ENCODE assay signal across 8 cellular contexts in genomic region chr3:134364061-134364935, GRCh38. TPM values are rescaled to one million over a fixed set of nuclear protein-coding genes. Genes with fewer than 3 reads are reported as not detected.
A peak's percentile ranks its signal among the peaks of the same experiment; 100 is the strongest.
DNase-seq lines count a peak whose midpoint lies in the region; ATAC-seq and TF ChIP-seq lines count a peak whose summit lies in the region.

No MANE protein-coding gene starts in this region.

- WGBS in esophagus muscularis mucosa = 3% methylated on average over 4 of the region's 37 CpGs
- 0 to 1% methylated on average over 36 to 37 of the region's 37 CpGs for WGBS in tibial nerve, 2 donors

- intact Hi-C loops in activated CD8-positive, alpha-beta T cell treated with anti-CD3 and anti-CD28 coated beads for 36 hours (cut with micrococcal nuclease) = no loop called here
- intact Hi-C loops in esophagus muscularis mucosa (cut with DNase I) = loop anchor here (2.0 kb wide), 1 partner anchor 37 kb away; no protein-coding TSS in a partner anchor

- H3K9me3 ChIP-seq in KOPT-K1 (ENCODE audit: insufficient read depth, low read length, poor library complexity, severe bottlenecking) (no peaks in the 10 kb centered on the region), esophagus muscularis mucosa (no peaks in the 10 kb centered on the region), tibial nerve (no peaks in the 10 kb centered on the region)

- peak overlapping the region; percentile 37 to 54 (median 41) for H3K4me3 ChIP-seq in esophagus muscularis mucosa
- peak overlapping the region; percentile 4 to 40 (median 25) for H3K4me3 ChIP-seq in tibial nerve

- peaks cover 6% of the 10 kb centered on the region for H3K27me3 Mint-ChIP-seq in activated CD8-positive, alpha-beta T cell treated with anti-CD3 and anti-CD28 coated beads for 36 hours

- in situ Hi-C loops in Caki2 (cut with HindIII; ENCODE audit: low pct_unique_long_range_greater_than_20kb, low sequenced_read_pairs) = no loop called here

- POLR2A ChIA-PET in activated CD8-positive, alpha-beta T cell treated with anti-CD3 and anti-CD28 coated beads for 36 hours (lab: Charles Lee) = interaction anchor here (0.7 kb wide), 1 partner anchor 33 kb away, joined by 3 read pairs; no protein-coding TSS in a partner anchor

- no peak for TF ChIP-seq EP300 in esophagus muscularis mucosa (IDR thresholded peaks at IDR 0.05)
- peak; percentile 80 to 92 for TF ChIP-seq EP300 in tibial nerve (IDR thresholded peaks at IDR 0.05)

- no peaks in the 10 kb centered on the region for H3K36me3 ChIP-seq in KOPT-K1 (ENCODE audit: insufficient read depth, low read length)
- H3K36me3 ChIP-seq in esophagus muscularis mucosa = peaks cover 63 to 94% (median 91%) of the 10 kb centered on the region in 4 donors
- peaks cover 0 to 91% (median 21%) of the 10 kb centered on the region in 3 donors for H3K36me3 ChIP-seq in tibial nerve

- H3K4me1 Mint-ChIP-seq in activated CD8-positive, alpha-beta T cell treated with anti-CD3 and anti-CD28 coated beads for 36 hours (ENCODE audit: low read depth) = peaks cover 21% of the 10 kb centered on the region

- no peaks in the 10 kb centered on the region for H3K27me3 ChIP-seq in esophagus muscularis mucosa
- H3K27me3 ChIP-seq in tibial nerve = no peaks in the 10 kb centered on the region

- CTCF ChIA-PET in activated CD8-positive, alpha-beta T cell treated with anti-CD3 and anti-CD28 coated beads for 36 hours (lab: Charles Lee) = interaction anchor here (0.9 to 2.8 kb wide), 11 partner anchors 9 to 165 kb away, joined by 3 to 12 read pairs (median 3); no protein-coding TSS in a partner anchor

- peak overlapping the region; percentile 64 for H3K27ac ChIP-seq in KOPT-K1 (ENCODE audit: low read depth, low read length, poor library complexity, severe bottlenecking)
- H3K27ac ChIP-seq in esophagus muscularis mucosa (replicated peaks in 1 of 4) = peak overlapping the region; percentile 97 to 100 (median 98)
- H3K27ac ChIP-seq in tibial nerve = peak overlapping the region; percentile 82 to 100 (median 94)

- peak overlapping the region; percentile 40 for H3K4me3 Mint-ChIP-seq in activated CD8-positive, alpha-beta T cell treated with anti-CD3 and anti-CD28 coated beads for 36 hours

- DNase-seq in Caki2 (ENCODE audit: low read depth) (peak; percentile 97), esophagus muscularis mucosa (ENCODE audit: extremely low spot score) (peak; percentile 98), middle frontal gyrus (ENCODE audit: extremely low spot score, low spot score) (peak; percentile 55), tibial nerve (ENCODE audit: low spot score in 2 of 2) (peak; percentile 88 to 89), DMS114 treated with DMSO at 0.1 percent for 48 hours (lab: John Stamatoyannopoulos, UW; ENCODE audit: unreplicated experiment) (no peak)
- DNase-seq in activated CD8-positive, alpha-beta T cell treated with anti-CD3 and anti-CD28 coated beads for 36 hours = peak; percentile 51

- peak; percentile 65 for ATAC-seq in activated CD8-positive, alpha-beta T cell treated with anti-CD3 and anti-CD28 coated beads for 36 hours
- no peak for ATAC-seq in GM21423 (IDR thresholded peaks at IDR 0.05; ENCODE audit: unreplicated experiment)

- no peak overlapping the region for H3K27ac Mint-ChIP-seq in activated CD8-positive, alpha-beta T cell treated with anti-CD3 and anti-CD28 coated beads for 36 hours

- peaks cover 98 to 100% (median 99%) of the 10 kb centered on the region in 4 donors for H3K4me1 ChIP-seq in esophagus muscularis mucosa
- H3K4me1 ChIP-seq in tibial nerve = peaks cover 28 to 100% (median 97%) of the 10 kb centered on the region in 4 donors

- TF ChIP-seq POLR2A in esophagus muscularis mucosa (IDR thresholded peaks at IDR 0.05; ENCODE audit: low read depth) (no peak), tibial nerve (IDR thresholded peaks at IDR 0.05) (peak in 1 of 2 donors; percentile 21)

- no peak for TF ChIP-seq CTCF in activated CD8-positive, alpha-beta T cell treated with anti-CD3 and anti-CD28 coated beads for 36 hours (IDR thresholded peaks at IDR 0.05)
- TF ChIP-seq CTCF in esophagus muscularis mucosa (IDR thresholded peaks at IDR 0.05) = no peak
- no peak for TF ChIP-seq CTCF in tibial nerve (IDR thresholded peaks at IDR 0.05)

- H3K9me3 Mint-ChIP-seq in activated CD8-positive, alpha-beta T cell treated with anti-CD3 and anti-CD28 coated beads for 36 hours = no peaks in the 10 kb centered on the region

- H3K36me3 Mint-ChIP-seq in activated CD8-positive, alpha-beta T cell treated with anti-CD3 and anti-CD28 coated beads for 36 hours (ENCODE audit: low read depth) = no peaks in the 10 kb centered on the region

RNA-seq across cellular contexts. Expression of gene AMOTL2, which starts 9.9 kb away (rescaled TPM):
- total RNA-seq in Caki2 (2014; rRNA removed; shearing (Covaris generic); ENCODE audit: low replicate concordance) = 85.0 and 114 TPM in 2 replicates
- total RNA-seq in activated CD8-positive, alpha-beta T cell treated with anti-CD3 and anti-CD28 coated beads for 36 hours = not detected
- total RNA-seq in esophagus muscularis mucosa (100 to 1,000 TPM; 111 to 313 (median 155) TPM), tibial nerve (100 to 1,000 TPM; 216 to 337 (median 255) TPM)

Comparison
In these comparisons a context has a peak if more than half of its experiments do, and no peak if none do; other contexts are left out.
1. RNA of gene AMOTL2, which starts 9.9 kb away (total RNA-seq): 216 to 337 TPM in tibial nerve, 111 to 313 TPM in esophagus muscularis mucosa and 85.0 to 114 TPM in Caki2; not detected in activated CD8-positive, alpha-beta T cell treated with anti-CD3 and anti-CD28 coated beads for 36 hours; every median in the first group is over 10 times any median in the second.
2. Peak in every context shown above with its lines, with median percentiles within 50 percentile points of each other: H3K27ac ChIP-seq.